Comparison of ENCODE assay signal across 8 cellular contexts in the genomic region with DNA sequence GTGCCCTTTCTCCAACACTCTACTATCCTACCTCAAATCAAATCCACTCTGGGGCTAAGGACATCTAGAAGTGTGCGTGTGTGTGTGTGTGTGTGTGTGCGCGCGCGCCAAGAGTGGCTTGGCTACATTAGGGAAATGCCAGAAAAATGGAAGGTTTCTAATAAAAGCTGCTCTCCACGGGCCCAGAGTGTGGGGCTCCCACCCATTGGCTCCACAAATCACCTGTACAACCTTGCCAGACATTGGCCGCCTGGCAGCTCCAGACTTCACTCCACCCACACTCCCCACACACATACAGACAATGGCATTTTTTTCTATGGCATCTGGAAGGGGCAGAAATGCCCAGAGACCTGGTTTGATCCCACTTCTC. TPM values are rescaled to one million over a fixed set of nuclear protein-coding genes. Genes with fewer than 3 reads are reported as not detected.
DNase-seq lines count a peak whose midpoint lies in the region; ATAC-seq and TF ChIP-seq lines count a peak whose summit lies in the region.

No MANE protein-coding gene starts in this region.

- H3K9me2 ChIP-seq in Karpas-422 (replicated peaks; ENCODE audit: insufficient read depth, low read length): no peaks in the 10 kb centered on the region

- no peak for ATAC-seq in natural killer cell treated with Interleukin-12 subunit alpha and Interleukin-12 subunit beta and Interleukin-15 and Interleukin-18, amount 100 ng/mL, for 72 hours
- ATAC-seq in HG03135 (IDR thresholded peaks at IDR 0.05; ENCODE audit: unreplicated experiment): no peak
- ATAC-seq in GM21526 (IDR thresholded peaks at IDR 0.05; ENCODE audit: low FRiP score, unreplicated experiment): no peak

- H3K4me3 ChIP-seq in AG09309 (ENCODE audit: control insufficient read depth, low read depth, low read length): peak overlapping the region; percentile 52
- H3K4me3 ChIP-seq in Karpas-422 (ENCODE audit: low read length): no peak overlapping the region; the same call in 1 of the 2 replicates
- peak overlapping the region; percentile 69 for H3K4me3 ChIP-seq in coronary artery

- peaks cover 7 to 9% of the 10 kb centered on the region in 2 donors for H3K4me1 Mint-ChIP-seq in natural killer cell treated with Interleukin-12 subunit alpha and Interleukin-12 subunit beta and Interleukin-15 and Interleukin-18, amount 100 ng/mL, for 72 hours (ENCODE audit: low read depth in 2 of 2)

- H3K9me3 Mint-ChIP-seq in natural killer cell treated with Interleukin-12 subunit alpha and Interleukin-12 subunit beta and Interleukin-15 and Interleukin-18, amount 100 ng/mL, for 72 hours: no peaks in the 10 kb centered on the region

- no peaks in the 10 kb centered on the region for H3K36me3 Mint-ChIP-seq in natural killer cell treated with Interleukin-12 subunit alpha and Interleukin-12 subunit beta and Interleukin-15 and Interleukin-18, amount 100 ng/mL, for 72 hours

- peak overlapping the region; percentile 31 to 83 for H3K27ac Mint-ChIP-seq in natural killer cell treated with Interleukin-12 subunit alpha and Interleukin-12 subunit beta and Interleukin-15 and Interleukin-18, amount 100 ng/mL, for 72 hours

- H3K4me1 ChIP-seq in Karpas-422 (ENCODE audit: low read length): peaks cover 10% of the 10 kb centered on the region

- H4K20me1 ChIP-seq in Karpas-422 (ENCODE audit: insufficient read depth, low read depth, low read length): no peaks in the 10 kb centered on the region

- DNase-seq in AG09309 (ENCODE audit: low read depth) (no peak), Karpas-422 (no peak), coronary artery (ENCODE audit: low spot score) (no peak), HCEC 1CT (no peak), GM20000 (ENCODE audit: low spot score) (no peak)
- no peak for DNase-seq in natural killer cell treated with Interleukin-12 subunit alpha and Interleukin-12 subunit beta and Interleukin-15 and Interleukin-18, amount 100 ng/mL, for 72 hours (ENCODE audit: low spot score)

- H3K4me2 ChIP-seq in Karpas-422 (ENCODE audit: low read depth, low read length, poor library complexity, severe bottlenecking): peak overlapping the region; percentile 59

- no peak for TF ChIP-seq CTCF in AG09309 (IDR thresholded peaks at IDR 0.05; ENCODE audit: control insufficient read depth, insufficient read depth, low read depth, low read length, missing control alignments)
- no peak for TF ChIP-seq CTCF in coronary artery (IDR thresholded peaks at IDR 0.05)
- no peak for TF ChIP-seq CTCF in GM20000 (IDR thresholded peaks at IDR 0.05; ENCODE audit: extremely low read depth, missing control alignments)

- peaks cover 3% of the 10 kb centered on the region; the same call in 1 of the 2 replicates for H3K27me3 ChIP-seq in Karpas-422 (ENCODE audit: low read length)

- H3K36me3 ChIP-seq in Karpas-422 (ENCODE audit: insufficient read depth, low read length): no peaks in the 10 kb centered on the region

- H2AFZ ChIP-seq in Karpas-422 (ENCODE audit: low read length): no peak overlapping the region; the same call in 1 of the 2 replicates

- no peaks in the 10 kb centered on the region for H3K79me2 ChIP-seq in Karpas-422 (ENCODE audit: low read length)

- H3K9me3 ChIP-seq in Karpas-422 (ENCODE audit: low read length): no peaks in the 10 kb centered on the region

- H3K9ac ChIP-seq in Karpas-422 (ENCODE audit: low read length): peak overlapping the region; percentile 45; the same call in 1 of the 2 replicates

- peaks cover 0 to 6% of the 10 kb centered on the region in 2 donors for H3K27me3 Mint-ChIP-seq in natural killer cell treated with Interleukin-12 subunit alpha and Interleukin-12 subunit beta and Interleukin-15 and Interleukin-18, amount 100 ng/mL, for 72 hours

- H3K4me3 Mint-ChIP-seq in natural killer cell treated with Interleukin-12 subunit alpha and Interleukin-12 subunit beta and Interleukin-15 and Interleukin-18, amount 100 ng/mL, for 72 hours: peak overlapping the region; percentile 64

- no peak overlapping the region for H3K27ac ChIP-seq in Karpas-422 (ENCODE audit: low read length)
- H3K27ac ChIP-seq in coronary artery: peak overlapping the region; percentile 67

RNA-seq across cellular contexts. Expression of a gene that starts 30.3 kb away (rescaled TPM):
- total RNA-seq in Karpas-422 (2014; rRNA removed; shearing (Covaris generic); ENCODE audit: low replicate concordance): 2.3 TPM in 1 of 2 replicates, not detected in the other
- not detected for total RNA-seq in natural killer cell treated with Interleukin-12 subunit alpha and Interleukin-12 subunit beta and Interleukin-15 and Interleukin-18, amount 100 ng/mL, for 72 hours

RNA-seq across cellular contexts. Expression of a gene that starts 50.4 kb away (rescaled TPM):
- 20.2 and 29.9 TPM in 2 replicates for total RNA-seq in Karpas-422 (2014; rRNA removed; shearing (Covaris generic); ENCODE audit: low replicate concordance)
- total RNA-seq in natural killer cell treated with Interleukin-12 subunit alpha and Interleukin-12 subunit beta and Interleukin-15 and Interleukin-18, amount 100 ng/mL, for 72 hours: 10 to 100 TPM; 26.9 to 54.1 TPM

RNA-seq across cellular contexts. Expression of a gene that starts 50.5 kb away (rescaled TPM):
- total RNA-seq in Karpas-422 (2014; rRNA removed; shearing (Covaris generic); ENCODE audit: low replicate concordance): 25.3 and 40.2 TPM in 2 replicates
- total RNA-seq in natural killer cell treated with Interleukin-12 subunit alpha and Interleukin-12 subunit beta and Interleukin-15 and Interleukin-18, amount 100 ng/mL, for 72 hours: 10 to 100 TPM; 15.3 to 19.6 TPM
